Comparison of ENCODE assay signal across 1 cellular context in genomic region chr17:20063665-20064648, GRCh38.
TF ChIP-seq lines count a peak whose summit lies in the region.

No MANE protein-coding gene starts in this region.

TF ChIP-seq in A549, 52 proteins besides CTCF, POLR2A, EP300 and RAD21 (continued from another document):
- peak; percentile 60; the same call in 2 of the 3 replicates for TF ChIP-seq BCL3 (IDR thresholded peaks at IDR 0.05)
- TF ChIP-seq SREBF2 (IDR thresholded peaks at IDR 0.05): no peak
- no peak for TF ChIP-seq ZSCAN20 (CRISPR knock-in tag; IDR thresholded peaks at IDR 0.05)
- no peak for TF ChIP-seq FOXS1 (CRISPR knock-in tag; IDR thresholded peaks at IDR 0.05)
- TF ChIP-seq HEYL (CRISPR knock-in tag; IDR thresholded peaks at IDR 0.05): no peak
- TF ChIP-seq RFX5 (IDR thresholded peaks at IDR 0.05): no peak
- no peak for TF ChIP-seq CBX2 (IDR thresholded peaks at IDR 0.05; ENCODE audit: borderline replicate concordance, low read depth)
- no peak for TF ChIP-seq PBX3 (IDR thresholded peaks at IDR 0.05)
- peak; percentile 70; the same call in 1 of the 2 replicates for TF ChIP-seq TP53 (CRISPR knock-in tag; IDR thresholded peaks at IDR 0.05)
- peak; percentile 83 for TF ChIP-seq MAFK (IDR thresholded peaks at IDR 0.05; ENCODE audit: partially characterized antibody)
- TF ChIP-seq CEBPB (IDR thresholded peaks at IDR 0.05): peak; percentile 89 to 95
- TF ChIP-seq SMC3 (IDR thresholded peaks at IDR 0.05): peak; percentile 25; the same call in 2 of the 3 replicates
- TF ChIP-seq CBX8 (IDR thresholded peaks at IDR 0.05): no peak
- TF ChIP-seq HOXA7 (CRISPR knock-in tag; IDR thresholded peaks at IDR 0.05): no peak
- no peak for TF ChIP-seq RCOR1 (IDR thresholded peaks at IDR 0.05; ENCODE audit: low read depth, low read length)
- TF ChIP-seq CHD4 (IDR thresholded peaks at IDR 0.05; ENCODE audit: borderline replicate concordance): no peak
- TF ChIP-seq ATOH8 (CRISPR knock-in tag; IDR thresholded peaks at IDR 0.05; ENCODE audit: low read depth): peak; percentile 29; the same call in 1 of the 2 replicates
- TF ChIP-seq TFCP2L1 (CRISPR knock-in tag; IDR thresholded peaks at IDR 0.05): 0 out of 2 replicates have a peak, but pooled peaks have one; percentile 48
- peak; percentile 75; the same call in 1 of the 2 replicates for TF ChIP-seq RARB (CRISPR knock-in tag; IDR thresholded peaks at IDR 0.05)
- TF ChIP-seq HOXB5 (CRISPR knock-in tag; IDR thresholded peaks at IDR 0.05): no peak
- TF ChIP-seq MAX (IDR thresholded peaks at IDR 0.05): peak; percentile 64
- TF ChIP-seq FOSL2 (IDR thresholded peaks at IDR 0.05): peak; percentile 94
- TF ChIP-seq FOSL2 (CRISPR knock-in tag; IDR thresholded peaks at IDR 0.05): peak; percentile 98
